9 cellular contexts compared by ENCODE assay signal in genomic region chr1:41495171-41495948, GRCh38. TPM values are rescaled to one million over a fixed set of nuclear protein-coding genes. Genes with fewer than 3 reads are reported as not detected.
DNase-seq lines count a peak whose midpoint lies in the region; ATAC-seq, FAIRE-seq and TF ChIP-seq lines count a peak whose summit lies in the region.
"Had no signal": no experiment of that assay in that cellular context is flagged by ENCODE, and none has a peak within 500 bp of the region (broad histone marks: within the 10 kb centered on the region; RNA-seq: fewer than 3 reads in every experiment).

No MANE protein-coding gene starts in this region.

- no peak for FAIRE-seq in urothelium cell line (lab: Jason Lieb, UNC)

- DNase-seq in HFFc6, result no peak
- peak; percentile 34 for DNase-seq in activated CD4-positive, alpha-beta memory T cell treated with anti-CD3 and anti-CD28 coated beads, Interleukin-2, amount 10 ng/mL, durations not matched to agents 7 days and 5 days
- DNase-seq in left ventricle myocardium inferior, result peak; percentile 28
- DNase-seq in stimulated activated effector memory CD8-positive, alpha-beta T cell treated with anti-CD3 and anti-CD28 coated beads, Interleukin-12 subunit alpha, Interleukin-12 subunit beta, amount 100 ng/mL, for 72 hours (ENCODE audit: low spot score in 2 of 2), result no peak
- DNase-seq in CD4-positive, alpha-beta T cell, result no peak
- no peak for DNase-seq in urothelium cell line (ENCODE audit: low spot score)
- DNase-seq in NCI-H1417 treated with DMSO at 0.1 percent for 48 hours (lab: John Stamatoyannopoulos, UW), result no peak

- H3K4me2 ChIP-seq in BLaER1 treated with 17β-estradiol and CSF1 and Interleukin-3, amounts not matched to agents 10 nM and 100 nM, result peak overlapping the region; percentile 90 to 99 (median 97)

- H3K27ac ChIP-seq in BLaER1 treated with 17β-estradiol and CSF1 and Interleukin-3, amounts not matched to agents 10 nM and 100 nM, result 0 out of 22 replicates have a peak overlapping the region, but pooled peaks of 1 of the 11 experiments have one; percentile 81
- peak overlapping the region; percentile 94 for H3K27ac ChIP-seq in left ventricle myocardium inferior (replicated peaks)
- H3K27ac ChIP-seq in CD4-positive, alpha-beta T cell (ENCODE audit: low read depth, low read length), result no peak overlapping the region

- peaks cover 47% of the 10 kb centered on the region for H3K4me1 Mint-ChIP-seq in HFFc6 (ENCODE audit: low read depth)
- peaks cover 3% of the 10 kb centered on the region for H3K4me1 Mint-ChIP-seq in activated CD4-positive, alpha-beta memory T cell treated with anti-CD3 and anti-CD28 coated beads, Interleukin-2, amount 10 ng/mL, durations not matched to agents 7 days and 5 days
- H3K4me1 Mint-ChIP-seq in stimulated activated effector memory CD8-positive, alpha-beta T cell treated with anti-CD3 and anti-CD28 coated beads, Interleukin-12 subunit alpha, Interleukin-12 subunit beta, amount 100 ng/mL, for 72 hours, result peaks cover 6% of the 10 kb centered on the region
- peaks cover 4% of the 10 kb centered on the region for H3K4me1 Mint-ChIP-seq in CD4-positive, alpha-beta T cell (ENCODE audit: low read depth)

- intact Hi-C loops in left ventricle myocardium inferior (cut with micrococcal nuclease), result no loop called here
- intact Hi-C loops in CD4-positive, alpha-beta T cell (cut with DNase I, micrococcal nuclease), result no loop called here

- H4K20me1 ChIP-seq in BLaER1 treated with 17β-estradiol and CSF1 and Interleukin-3, amounts not matched to agents 10 nM and 100 nM, result peaks cover 0 to 7% (median 0%) of the 10 kb centered on the region in 11 experiments; a peak in 3 of 22 replicates

- H3K4me1 ChIP-seq in BLaER1 treated with 17β-estradiol and CSF1 and Interleukin-3, amounts not matched to agents 10 nM and 100 nM, result peaks cover 13 to 48% (median 40%) of the 10 kb centered on the region in 10 experiments; a peak in 19 of 20 replicates
- peaks cover 60% of the 10 kb centered on the region for H3K4me1 ChIP-seq in left ventricle myocardium inferior

- H3K36me3 ChIP-seq in BLaER1 treated with 17β-estradiol and CSF1 and Interleukin-3, amounts not matched to agents 10 nM and 100 nM, result no peaks in the 10 kb centered on the region
- H3K36me3 ChIP-seq in left ventricle myocardium inferior, result no peaks in the 10 kb centered on the region

- peak overlapping the region; percentile 51 for H3K4me3 Mint-ChIP-seq in HFFc6
- peak overlapping the region; percentile 39 for H3K4me3 Mint-ChIP-seq in activated CD4-positive, alpha-beta memory T cell treated with anti-CD3 and anti-CD28 coated beads, Interleukin-2, amount 10 ng/mL, durations not matched to agents 7 days and 5 days
- peak overlapping the region; percentile 46 for H3K4me3 Mint-ChIP-seq in stimulated activated effector memory CD8-positive, alpha-beta T cell treated with anti-CD3 and anti-CD28 coated beads, Interleukin-12 subunit alpha, Interleukin-12 subunit beta, amount 100 ng/mL, for 72 hours
- no peak overlapping the region for H3K4me3 Mint-ChIP-seq in CD4-positive, alpha-beta T cell

- H3K4me3 ChIP-seq in BLaER1 treated with 17β-estradiol and CSF1 and Interleukin-3, amounts not matched to agents 10 nM and 100 nM, result peak overlapping the region in 7 of 10 experiments; percentile 44 to 62 (median 55); a peak in 13 of 20 replicates
- H3K4me3 ChIP-seq in left ventricle myocardium inferior, result peak overlapping the region; percentile 58

- no peak for ATAC-seq in stimulated activated effector memory CD8-positive, alpha-beta T cell treated with anti-CD3 and anti-CD28 coated beads, Interleukin-12 subunit alpha, Interleukin-12 subunit beta, amount 100 ng/mL, for 72 hours
- ATAC-seq in CD4-positive, alpha-beta T cell (ENCODE audit: poor library complexity), result no peak

- H3K36me3 Mint-ChIP-seq in HFFc6 (ENCODE audit: low read depth), result no peaks in the 10 kb centered on the region
- H3K36me3 Mint-ChIP-seq in activated CD4-positive, alpha-beta memory T cell treated with anti-CD3 and anti-CD28 coated beads, Interleukin-2, amount 10 ng/mL, durations not matched to agents 7 days and 5 days (ENCODE audit: low read depth), result no peaks in the 10 kb centered on the region
- H3K36me3 Mint-ChIP-seq in stimulated activated effector memory CD8-positive, alpha-beta T cell treated with anti-CD3 and anti-CD28 coated beads, Interleukin-12 subunit alpha, Interleukin-12 subunit beta, amount 100 ng/mL, for 72 hours, result peaks cover 4% of the 10 kb centered on the region
- H3K36me3 Mint-ChIP-seq in CD4-positive, alpha-beta T cell (ENCODE audit: low read depth), result no peaks in the 10 kb centered on the region

- H3K9ac ChIP-seq in BLaER1 treated with 17β-estradiol and CSF1 and Interleukin-3, amounts not matched to agents 10 nM and 100 nM, result peak overlapping the region in 1 of 11 experiments; percentile 74; a peak in 4 of 22 replicates

- CTCF ChIA-PET in activated CD4-positive, alpha-beta memory T cell treated with anti-CD3 and anti-CD28 coated beads, Interleukin-2, amount 10 ng/mL, durations not matched to agents 7 days and 5 days (lab: Charles Lee), result no interaction called here
- CTCF ChIA-PET in CD4-positive, alpha-beta T cell (lab: Charles Lee), result no interaction called here

- peaks cover 16 to 25% (median 21%) of the 10 kb centered on the region in 11 experiments for H3K27me3 ChIP-seq in BLaER1 treated with 17β-estradiol and CSF1 and Interleukin-3, amounts not matched to agents 10 nM and 100 nM
- no peaks in the 10 kb centered on the region for H3K27me3 ChIP-seq in left ventricle myocardium inferior (ENCODE audit: low read depth)
- H3K27me3 ChIP-seq in CD4-positive, alpha-beta T cell (ENCODE audit: control insufficient read depth, insufficient read depth, low read length), result peaks cover 10% of the 10 kb centered on the region

- no peaks in the 10 kb centered on the region for H3K9me3 ChIP-seq in BLaER1 treated with 17β-estradiol and CSF1 and Interleukin-3, amounts not matched to agents 10 nM and 100 nM (replicated peaks in 1 of 11)
- H3K9me3 ChIP-seq in left ventricle myocardium inferior (replicated peaks), result no peaks in the 10 kb centered on the region
- no peaks in the 10 kb centered on the region for H3K9me3 ChIP-seq in CD4-positive, alpha-beta T cell (ENCODE audit: control insufficient read depth, low read length)

- no peaks in the 10 kb centered on the region for H3K9me3 Mint-ChIP-seq in HFFc6
- no peaks in the 10 kb centered on the region for H3K9me3 Mint-ChIP-seq in activated CD4-positive, alpha-beta memory T cell treated with anti-CD3 and anti-CD28 coated beads, Interleukin-2, amount 10 ng/mL, durations not matched to agents 7 days and 5 days
- no peaks in the 10 kb centered on the region for H3K9me3 Mint-ChIP-seq in stimulated activated effector memory CD8-positive, alpha-beta T cell treated with anti-CD3 and anti-CD28 coated beads, Interleukin-12 subunit alpha, Interleukin-12 subunit beta, amount 100 ng/mL, for 72 hours
- H3K9me3 Mint-ChIP-seq in CD4-positive, alpha-beta T cell, result no peaks in the 10 kb centered on the region

- TF ChIP-seq CTCF in HFFc6 (IDR thresholded peaks at IDR 0.05) (peak; percentile 46), left ventricle myocardium inferior (IDR thresholded peaks at IDR 0.05; ENCODE audit: borderline replicate concordance) (no peak)
- no peak for TF ChIP-seq CTCF in CD4-positive, alpha-beta T cell (IDR thresholded peaks at IDR 0.05)

- peaks cover 2% of the 10 kb centered on the region for H3K27me3 Mint-ChIP-seq in HFFc6 (ENCODE audit: insufficient read depth)
- peaks cover 12% of the 10 kb centered on the region for H3K27me3 Mint-ChIP-seq in activated CD4-positive, alpha-beta memory T cell treated with anti-CD3 and anti-CD28 coated beads, Interleukin-2, amount 10 ng/mL, durations not matched to agents 7 days and 5 days
- H3K27me3 Mint-ChIP-seq in CD4-positive, alpha-beta T cell, result peaks cover 34% of the 10 kb centered on the region

- POLR2A ChIA-PET in activated CD4-positive, alpha-beta memory T cell treated with anti-CD3 and anti-CD28 coated beads, Interleukin-2, amount 10 ng/mL, durations not matched to agents 7 days and 5 days (lab: Charles Lee), result no interaction called here
- POLR2A ChIA-PET in CD4-positive, alpha-beta T cell (lab: Charles Lee), result no interaction called here

- H3K27ac Mint-ChIP-seq in HFFc6, result peak overlapping the region; percentile 45
- H3K27ac Mint-ChIP-seq in activated CD4-positive, alpha-beta memory T cell treated with anti-CD3 and anti-CD28 coated beads, Interleukin-2, amount 10 ng/mL, durations not matched to agents 7 days and 5 days, result no peak overlapping the region
- no peak overlapping the region for H3K27ac Mint-ChIP-seq in stimulated activated effector memory CD8-positive, alpha-beta T cell treated with anti-CD3 and anti-CD28 coated beads, Interleukin-12 subunit alpha, Interleukin-12 subunit beta, amount 100 ng/mL, for 72 hours
- no peak overlapping the region for H3K27ac Mint-ChIP-seq in CD4-positive, alpha-beta T cell

RNA-seq across cellular contexts. Expression of gene EDN2, which starts 10.9 kb away (rescaled TPM):
- not detected for total RNA-seq in HFFc6 (2021; fragmentation: NEBNext Ultra II Directional; extraction: Animal tissue kit (Norgen Biotek cat#: 25700))
- total RNA-seq in activated CD4-positive, alpha-beta memory T cell treated with anti-CD3 and anti-CD28 coated beads, Interleukin-2, amount 10 ng/mL, durations not matched to agents 7 days and 5 days, result not detected
- total RNA-seq in left ventricle myocardium inferior, result 0.47 TPM
- not detected for total RNA-seq in CD4-positive, alpha-beta T cell
- total RNA-seq: HT1080 had no signal

Comparison
In these comparisons a context has a peak if more than half of its experiments do, and no peak if none do; other contexts are left out.
1. DNase-seq: peak in activated CD4-positive, alpha-beta memory T cell treated with anti-CD3 and anti-CD28 coated beads, Interleukin-2, amount 10 ng/mL, durations not matched to agents 7 days and 5 days (single experiment) and left ventricle myocardium inferior (single experiment); none in HFFc6 (single experiment), stimulated activated effector memory CD8-positive, alpha-beta T cell treated with anti-CD3 and anti-CD28 coated beads, Interleukin-12 subunit alpha, Interleukin-12 subunit beta, amount 100 ng/mL, for 72 hours (0 of 2), CD4-positive, alpha-beta T cell (0 of 10), urothelium cell line (single experiment) and NCI-H1417 treated with DMSO at 0.1 percent for 48 hours (single experiment).